Comparison of ENCODE assay signal across 13 cellular contexts in genomic region chr7:111392976-111393762, GRCh38.
A peak's percentile ranks its signal among the peaks of the same experiment; 100 is the strongest.
DNase-seq lines count a peak whose midpoint lies in the region; ATAC-seq and TF ChIP-seq lines count a peak whose summit lies in the region.
"Had no signal": no experiment of that assay in that cellular context is flagged by ENCODE, and none has a peak within 500 bp of the region (broad histone marks: within the 10 kb centered on the region; RNA-seq: fewer than 3 reads in every experiment).

No MANE protein-coding gene starts in this region.

- peak overlapping the region; percentile 39 for H3K18ac ChIP-seq in mesendoderm (ENCODE audit: low read length)

- no peak overlapping the region for H2BK5ac ChIP-seq in mesendoderm (ENCODE audit: low read length)

- H3K36me3 ChIP-seq in endocrine pancreas (ENCODE audit: control insufficient read depth, insufficient read depth, low read length) = no peaks in the 10 kb centered on the region
- H3K36me3 ChIP-seq in mesendoderm (ENCODE audit: control insufficient read depth, insufficient read depth, low read length) = no peaks in the 10 kb centered on the region
- H3K36me3 ChIP-seq in thoracic aorta = no peaks in the 10 kb centered on the region
- H3K36me3 ChIP-seq in Karpas-422 (ENCODE audit: insufficient read depth, low read length) = no peaks in the 10 kb centered on the region

- no peak overlapping the region for H2AK5ac ChIP-seq in mesendoderm (ENCODE audit: low read length)

- no peaks in the 10 kb centered on the region for H3K79me1 ChIP-seq in mesendoderm (ENCODE audit: low read length)

- TF ChIP-seq CTCF in thoracic aorta (IDR thresholded peaks at IDR 0.05) = no peak

- H4K8ac ChIP-seq in mesendoderm (ENCODE audit: low read depth, low read length) = no peak overlapping the region

- no peak overlapping the region for H4K5ac ChIP-seq in mesendoderm (ENCODE audit: low read length)

- H2BK120ac ChIP-seq in mesendoderm (ENCODE audit: low read depth, low read length) = no peak overlapping the region

- H2AFZ ChIP-seq in Karpas-422 (ENCODE audit: low read length) = no peak overlapping the region

- H3K27me3 ChIP-seq in endocrine pancreas (ENCODE audit: control insufficient read depth, insufficient read depth, low read length) (no peaks in the 10 kb centered on the region), mesendoderm (ENCODE audit: insufficient read depth, low read length, poor library complexity) (no peaks in the 10 kb centered on the region), thoracic aorta (replicated peaks; ENCODE audit: insufficient read depth) (no peaks in the 10 kb centered on the region), Karpas-422 (ENCODE audit: low read length) (no peaks in the 10 kb centered on the region)
- H3K27me3 ChIP-seq: dorsolateral prefrontal cortex had no signal

- no peak overlapping the region for H3K56ac ChIP-seq in mesendoderm (ENCODE audit: low read length)

- no peak overlapping the region for H3K4me2 ChIP-seq in mesendoderm (ENCODE audit: low read length)
- H3K4me2 ChIP-seq in Karpas-422 (ENCODE audit: low read depth, low read length, poor library complexity, severe bottlenecking) = no peak overlapping the region

- DNase-seq in NCI-H69 (lab: John Stamatoyannopoulos, UW) = peak; percentile 18
- peak; percentile 51 for DNase-seq in mesendoderm
- no peak for DNase-seq in thoracic aorta (ENCODE audit: low spot score)
- no peak for DNase-seq in Karpas-422
- DNase-seq in medulla oblongata (ENCODE audit: extremely low spot score) = no peak
- DNase-seq: activated CD4-positive, alpha-beta T cell treated with anti-CD3 and anti-CD28 coated beads, Interleukin-2, amount 10 ng/mL, durations not matched to agents 7 days and 5 days; activated naive CD4-positive, alpha-beta T cell; dorsolateral prefrontal cortex; NK-92 treated with Interleukin-12 subunit alpha and Interleukin-12 subunit beta, amount 100 ng/mL, for 24 hours; stimulated activated naive B cell treated with anti-CD40 and anti-IgM and Interleukin-4, amounts not matched to agents 10 μg/mL and 1 μg/mL and 100 μg/mL, for 72 hours; SW 1271 had no signal

- WGBS in mesendoderm (ENCODE audit: extremely low coverage, insufficient coverage, low lambda C conversion rate) = no CpG with 5 or more reads among the region's 4 CpGs

- no peak for ATAC-seq in thoracic aorta (ENCODE audit: insufficient number of reproducible peaks, low FRiP score, low read depth)
- no peak for ATAC-seq in HG03378 (IDR thresholded peaks at IDR 0.05; ENCODE audit: unreplicated experiment)
- ATAC-seq: stimulated activated naive B cell treated with anti-CD40 and anti-IgM and Interleukin-4, amounts not matched to agents 10 μg/mL and 1 μg/mL and 100 μg/mL, for 72 hours had no signal

- no peaks in the 10 kb centered on the region for H3K9me3 ChIP-seq in endocrine pancreas (ENCODE audit: control insufficient read depth, low read length)
- no peaks in the 10 kb centered on the region for H3K9me3 ChIP-seq in thoracic aorta
- H3K9me3 ChIP-seq in Karpas-422 (ENCODE audit: low read length) = peaks cover 4% of the 10 kb centered on the region; the same call in 1 of the 2 replicates

- no peak overlapping the region for H3K23ac ChIP-seq in mesendoderm (ENCODE audit: low read length)

- H3K79me2 ChIP-seq in mesendoderm (ENCODE audit: control insufficient read depth, insufficient read depth, low read length) = no peaks in the 10 kb centered on the region
- H3K79me2 ChIP-seq in Karpas-422 (ENCODE audit: low read length) = no peaks in the 10 kb centered on the region

- no peak overlapping the region for H3K4ac ChIP-seq in mesendoderm (ENCODE audit: low read depth, low read length)

- no peak overlapping the region for H3K9ac ChIP-seq in endocrine pancreas (ENCODE audit: control insufficient read depth, insufficient read depth, low read length)
- no peak overlapping the region for H3K9ac ChIP-seq in mesendoderm (ENCODE audit: low read length)
- H3K9ac ChIP-seq in Karpas-422 (ENCODE audit: low read length) = no peak overlapping the region

- H4K20me1 ChIP-seq in Karpas-422 (ENCODE audit: insufficient read depth, low read depth, low read length) = no peaks in the 10 kb centered on the region

- 0 out of 2 replicates have a peak, but pooled peaks cover 3% of the 10 kb centered on the region for H3K9me2 ChIP-seq in Karpas-422 (replicated peaks; ENCODE audit: insufficient read depth, low read length)

- peaks cover 23% of the 10 kb centered on the region for H3K4me1 ChIP-seq in endocrine pancreas (ENCODE audit: control insufficient read depth, insufficient read depth, low read length)
- no peaks in the 10 kb centered on the region for H3K4me1 ChIP-seq in mesendoderm (ENCODE audit: control insufficient read depth, low read depth, low read length)
- H3K4me1 ChIP-seq in thoracic aorta (ENCODE audit: control insufficient read depth in 1 of 2, low read depth in 2 of 2) = peaks cover 13 to 26% of the 10 kb centered on the region in 2 donors
- H3K4me1 ChIP-seq in Karpas-422 (ENCODE audit: low read length) = no peaks in the 10 kb centered on the region

- H3K27ac ChIP-seq in mesendoderm (ENCODE audit: low read depth, low read length) = no peak overlapping the region
- H3K27ac ChIP-seq in thoracic aorta = peak overlapping the region in 1 of 2 donors; percentile 11
- no peak overlapping the region for H3K27ac ChIP-seq in Karpas-422 (ENCODE audit: low read length)

- peak overlapping the region; percentile 63 for H3K4me3 ChIP-seq in endocrine pancreas (ENCODE audit: control insufficient read depth, insufficient read depth, low read length)
- no peak overlapping the region for H3K4me3 ChIP-seq in mesendoderm (ENCODE audit: low read length)
- peak overlapping the region; percentile 14 for H3K4me3 ChIP-seq in thoracic aorta
- H3K4me3 ChIP-seq in Karpas-422 (ENCODE audit: low read length) = no peak overlapping the region
- H3K4me3 ChIP-seq: dorsolateral prefrontal cortex had no signal

- H2BK15ac ChIP-seq in mesendoderm (replicated peaks; ENCODE audit: low read depth) = no peak overlapping the region

Comparison
In these comparisons a context has a peak if more than half of its experiments do, and no peak if none do; other contexts are left out.
1. DNase-seq: peak in NCI-H69 (single experiment) and mesendoderm (single experiment); none in thoracic aorta (single experiment), Karpas-422 (single experiment) and medulla oblongata (single experiment).
2. H3K4me3 ChIP-seq: peak in endocrine pancreas (single experiment) and thoracic aorta (single experiment); none in mesendoderm (single experiment) and Karpas-422 (single experiment).